In genomic region chr5:21685536-21685935, GRCh38 we compare ENCODE assay signal across 1 cellular context.
TF ChIP-seq lines count a peak whose summit lies in the region.

No MANE protein-coding gene starts in this region.

TF ChIP-seq in endothelial cell of umbilical vein, 7 proteins besides CTCF, POLR2A, EP300 and RAD21 (continued from another document):
- TF ChIP-seq FOS (IDR thresholded peaks at IDR 0.05; ENCODE audit: borderline replicate concordance, insufficient read depth, low read length) (peak; percentile 45), GATA2 (IDR thresholded peaks at IDR 0.05; ENCODE audit: insufficient read depth, insufficient read length, low read depth, low read length) (no peak), MYC (IDR thresholded peaks at IDR 0.05; ENCODE audit: low read depth, low read length) (no peak), EZH2 (IDR thresholded peaks at IDR 0.05; ENCODE audit: borderline replicate concordance, low read depth, low read length, severe bottlenecking) (no peak)
TF ChIP-seq in endothelial cell of umbilical vein: peak in this region for 2.
